Comparison of ENCODE assay signal across 8 cellular contexts in genomic region chrX:119943185-119943988, GRCh38.
A peak's percentile ranks its signal among the peaks of the same experiment; 100 is the strongest.
DNase-seq lines count a peak whose midpoint lies in the region; ATAC-seq lines count a peak whose summit lies in the region.

TSS of gene NKAP (minus strand) at chrX:119943751. CDS start at chrX:119943605, 146 bp downstream.

- ATAC-seq in GM19035 (IDR thresholded peaks at IDR 0.05; ENCODE audit: unreplicated experiment) (peak; percentile 81), HG03342 (IDR thresholded peaks at IDR 0.05; ENCODE audit: unreplicated experiment) (peak; percentile 75)
- peak; percentile 89 to 91 for ATAC-seq in activated CD4-positive, CD25-positive, alpha-beta regulatory T cell treated with anti-CD3 and anti-CD28 coated beads, Interleukin-2, amount 50 U/mL, for 24 hours

- peak; percentile 88 for DNase-seq in AG20443 (ENCODE audit: low spot score)
- peak; percentile 86 for DNase-seq in NCI-H345 (lab: John Stamatoyannopoulos, UW)
- peak; percentile 89 for DNase-seq in cerebellar cortex (ENCODE audit: low spot score)
- DNase-seq in iris pigment epithelial cell (ENCODE audit: low read depth): peak; percentile 93
- DNase-seq in stimulated activated CD4-positive, alpha-beta T cell treated with anti-CD3 and anti-CD28 coated beads, Interleukin-12 subunit alpha, Interleukin-12 subunit beta, amount 100 ng/mL, for 24 hours (ENCODE audit: low read depth in 2 of 2): peak; percentile 66 to 69

Comparison
In these comparisons a context has a peak if more than half of its experiments do, and no peak if none do; other contexts are left out.
1. Peak in every context shown above with its lines: DNase-seq and ATAC-seq.